34 cellular contexts compared by ENCODE assay signal in genomic region chr12:17540921-17541320, GRCh38.
DNase-seq lines count a peak whose midpoint lies in the region; ATAC-seq and TF ChIP-seq lines count a peak whose summit lies in the region.
"Had no signal": no experiment of that assay in that cellular context is flagged by ENCODE, and none has a peak within 500 bp of the region (broad histone marks: within the 10 kb centered on the region; RNA-seq: fewer than 3 reads in every experiment).

No MANE protein-coding gene starts in this region.

- H2AFZ ChIP-seq in PC-3 (ENCODE audit: low read length): no peak overlapping the region

- BruUV-seq in PC-3 (replicated peaks; lab: Mats Ljungman, UMichigan): no TSS peak

- no peaks in the 10 kb centered on the region for H3K27me3 Mint-ChIP-seq in activated naive CD8-positive, alpha-beta T cell treated with anti-CD3 and anti-CD28 coated beads, Interleukin-2, amount 50 U/mL, for 24 hours
- H3K27me3 Mint-ChIP-seq: B cell; CD4-positive, alpha-beta memory T cell; CD4-positive, alpha-beta T cell; CD4-positive, CD25-positive, alpha-beta regulatory T cell; CD8-positive, alpha-beta memory T cell had no signal

- no peaks in the 10 kb centered on the region for H4K20me1 ChIP-seq in PC-3 (ENCODE audit: low read length)
- H4K20me1 ChIP-seq: BLaER1; BLaER1 treated with 17β-estradiol and CSF1 and Interleukin-3, amounts not matched to agents 10 nM and 100 nM had no signal

- no peaks in the 10 kb centered on the region for H3K4me1 Mint-ChIP-seq in activated naive CD8-positive, alpha-beta T cell treated with anti-CD3 and anti-CD28 coated beads, Interleukin-2, amount 50 U/mL, for 24 hours
- H3K4me1 Mint-ChIP-seq: B cell; CD14-positive monocyte; CD4-positive, alpha-beta memory T cell; CD4-positive, CD25-positive, alpha-beta regulatory T cell; CD8-positive, alpha-beta memory T cell had no signal

- H3K4me3 Mint-ChIP-seq in activated naive CD8-positive, alpha-beta T cell treated with anti-CD3 and anti-CD28 coated beads, Interleukin-2, amount 50 U/mL, for 24 hours: no peak overlapping the region
- H3K4me3 Mint-ChIP-seq: B cell; CD14-positive monocyte; CD4-positive, alpha-beta memory T cell; CD4-positive, alpha-beta T cell; CD4-positive, CD25-positive, alpha-beta regulatory T cell; CD8-positive, alpha-beta memory T cell; CD8-positive, alpha-beta T cell had no signal

- H3K36me3 ChIP-seq in PC-3 (ENCODE audit: low read depth, low read length): no peaks in the 10 kb centered on the region
- H3K36me3 ChIP-seq: BE2C; BLaER1; BLaER1 treated with 17β-estradiol and CSF1 and Interleukin-3, amounts not matched to agents 10 nM and 100 nM had no signal

- H3K9me3 ChIP-seq in PC-3 (ENCODE audit: low read length): no peaks in the 10 kb centered on the region
- H3K9me3 ChIP-seq: Caco-2 had no signal

- H3K27ac Mint-ChIP-seq in activated naive CD8-positive, alpha-beta T cell treated with anti-CD3 and anti-CD28 coated beads, Interleukin-2, amount 50 U/mL, for 24 hours: no peak overlapping the region
- H3K27ac Mint-ChIP-seq: B cell; CD14-positive monocyte; CD4-positive, alpha-beta memory T cell; CD4-positive, alpha-beta T cell; CD4-positive, CD25-positive, alpha-beta regulatory T cell; CD8-positive, alpha-beta memory T cell; CD8-positive, alpha-beta T cell had no signal

- H3K9me2 ChIP-seq in PC-3 (replicated peaks; ENCODE audit: low read length): no peaks in the 10 kb centered on the region

- H3K9me3 Mint-ChIP-seq in activated naive CD8-positive, alpha-beta T cell treated with anti-CD3 and anti-CD28 coated beads, Interleukin-2, amount 50 U/mL, for 24 hours: peaks cover 22% of the 10 kb centered on the region

- DNase-seq in DMS53 (lab: John Stamatoyannopoulos, UW) (peak; percentile 24), DMS53 treated with DMSO at 0.1 percent for 48 hours (lab: John Stamatoyannopoulos, UW; ENCODE audit: unreplicated experiment) (no peak), SIG-M5 treated with dmso at 0.1 percent for 504 hours (lab: John Stamatoyannopoulos, UW; ENCODE audit: unreplicated experiment) (peak; percentile 2), SIG-M5 (lab: John Stamatoyannopoulos, UW) (no peak), PC-3 (peak; percentile 5), epithelial cell of esophagus (ENCODE audit: low read depth) (peak; percentile 4), NCI-H1694 treated with DMSO at 0.1 percent for 48 hours (lab: John Stamatoyannopoulos, UW) (no peak)
- no peak for DNase-seq in activated naive CD8-positive, alpha-beta T cell treated with anti-CD3 and anti-CD28 coated beads, Interleukin-2, amount 50 U/mL, for 24 hours
- DNase-seq: 8988T; ACHN; AML-193; BE2C; C1 segment of cervical spinal cord; Caco-2; Calu3; CD4-positive, alpha-beta memory T cell; CD4-positive, alpha-beta T cell; CD4-positive, CD25-positive, alpha-beta regulatory T cell; CD8-positive, alpha-beta memory T cell; CD8-positive, alpha-beta T cell; COR-L47; DMS 273 treated with DMSO at 0.1 percent for 48 hours; DMS153; DMS79; DMS79 treated with DMSO at 0.1 percent for 48 hours; DND-41; EL had no signal

- TF ChIP-seq CTCF in PC-3 (conservative IDR thresholded peaks at IDR 0.05; ENCODE audit: low read depth, low read length): no peak
- no peak for TF ChIP-seq CTCF in epithelial cell of esophagus (IDR thresholded peaks at IDR 0.05; ENCODE audit: insufficient read depth, low read depth, low read length, missing control alignments)

- H3K27ac ChIP-seq in PC-3 (ENCODE audit: low read length): no peak overlapping the region
- H3K27ac ChIP-seq: 22Rv1; A549; BLaER1; BLaER1 treated with 17β-estradiol and CSF1 and Interleukin-3, amounts not matched to agents 10 nM and 100 nM; C4-2B had no signal

- ATAC-seq in PC-3: no peak
- ATAC-seq in activated naive CD8-positive, alpha-beta T cell treated with anti-CD3 and anti-CD28 coated beads, Interleukin-2, amount 50 U/mL, for 24 hours: no peak
- ATAC-seq: A549; CD8-positive, alpha-beta T cell had no signal

- H3K4me2 ChIP-seq in PC-3 (ENCODE audit: low read length): no peak overlapping the region
- H3K4me2 ChIP-seq: A549; BLaER1; BLaER1 treated with 17β-estradiol and CSF1 and Interleukin-3, amounts not matched to agents 10 nM and 100 nM had no signal

- CTCF ChIA-PET in PC-3 (lab: Charles Lee): no interaction called here

- H3K27me3 ChIP-seq in PC-3 (ENCODE audit: low read length): no peaks in the 10 kb centered on the region
- H3K27me3 ChIP-seq: BE2C; BLaER1; BLaER1 treated with 17β-estradiol and CSF1 and Interleukin-3, amounts not matched to agents 10 nM and 100 nM had no signal

- POLR2A ChIA-PET in PC-3 (lab: Charles Lee; ENCODE audit: unreplicated experiment): no interaction called here

- H3F3A ChIP-seq in PC-3 (ENCODE audit: low read length, unreplicated experiment): no peaks in the 10 kb centered on the region

- H3K4me3 ChIP-seq in PC-3 (ENCODE audit: low read length): no peak overlapping the region
- H3K4me3 ChIP-seq in epithelial cell of esophagus (ENCODE audit: low read length): no peak overlapping the region
- H3K4me3 ChIP-seq: A549; BLaER1; BLaER1 treated with 17β-estradiol and CSF1 and Interleukin-3, amounts not matched to agents 10 nM and 100 nM had no signal

- H3K36me3 Mint-ChIP-seq in activated naive CD8-positive, alpha-beta T cell treated with anti-CD3 and anti-CD28 coated beads, Interleukin-2, amount 50 U/mL, for 24 hours (ENCODE audit: low read depth): no peaks in the 10 kb centered on the region
- H3K36me3 Mint-ChIP-seq: CD14-positive monocyte; CD4-positive, alpha-beta memory T cell; CD4-positive, CD25-positive, alpha-beta regulatory T cell; CD8-positive, alpha-beta memory T cell; CD8-positive, alpha-beta T cell had no signal

- intact Hi-C loops in PC-3 (cut with micrococcal nuclease): no loop called here

- no peaks in the 10 kb centered on the region for H3K4me1 ChIP-seq in PC-3 (ENCODE audit: insufficient read depth, low read length)
- H3K4me1 ChIP-seq: A549; BE2C; BLaER1; BLaER1 treated with 17β-estradiol and CSF1 and Interleukin-3, amounts not matched to agents 10 nM and 100 nM; Caco-2 had no signal

- H3K79me2 ChIP-seq in PC-3 (ENCODE audit: low read length): no peaks in the 10 kb centered on the region

- no peak overlapping the region for H3K9ac ChIP-seq in PC-3 (ENCODE audit: low read length)
- H3K9ac ChIP-seq: BLaER1; BLaER1 treated with 17β-estradiol and CSF1 and Interleukin-3, amounts not matched to agents 10 nM and 100 nM had no signal

Comparison
In these comparisons a context has a peak if more than half of its experiments do, and no peak if none do; other contexts are left out.
1. DNase-seq: peak in DMS53 (single experiment), SIG-M5 treated with dmso at 0.1 percent for 504 hours (single experiment), PC-3 (single experiment) and epithelial cell of esophagus (single experiment); none in DMS53 treated with DMSO at 0.1 percent for 48 hours (single experiment), SIG-M5 (single experiment), activated naive CD8-positive, alpha-beta T cell treated with anti-CD3 and anti-CD28 coated beads, Interleukin-2, amount 50 U/mL, for 24 hours (single experiment) and NCI-H1694 treated with DMSO at 0.1 percent for 48 hours (single experiment).